ENCODE assay signal across 25 cellular contexts in genomic region chr11:114254571-114255146, GRCh38. TPM values are rescaled to one million over a fixed set of nuclear protein-coding genes. Genes with fewer than 3 reads are reported as not detected.
"Had no signal": no experiment of that assay in that cellular context is flagged by ENCODE, and none has a peak within 500 bp of the region (broad histone marks: within the 10 kb centered on the region; RNA-seq: fewer than 3 reads in every experiment).

No MANE protein-coding gene starts in this region.

- H3K27me3 Mint-ChIP-seq: activated CD4-positive, alpha-beta T cell treated with anti-CD3 and anti-CD28 coated beads for 36 hours; activated naive CD8-positive, alpha-beta T cell; progenitor cell of endocrine pancreas; stimulated activated memory B cell treated with anti-CD40 and anti-IgM and Interleukin-4, amounts not matched to agents 10 μg/mL and 1 μg/mL and 100 μg/mL, for 72 hours; stimulated activated naive CD8-positive, alpha-beta T cell treated with anti-CD3 and anti-CD28 coated beads, Interleukin-15, amount 100 ng/mL, for 72 hours had no signal

- H3K27ac Mint-ChIP-seq: activated CD4-positive, alpha-beta T cell treated with anti-CD3 and anti-CD28 coated beads for 36 hours; activated CD8-positive, alpha-beta T cell treated with anti-CD3 and anti-CD28 coated beads, Interleukin-2, amount 10 ng/mL, durations not matched to agents 7 days and 5 days; activated naive CD8-positive, alpha-beta T cell; activated T-cell treated with anti-CD3 and anti-CD28 coated beads, Interleukin-2, amount 50 U/mL, for 72 hours; progenitor cell of endocrine pancreas; stimulated activated memory B cell treated with anti-CD40 and anti-IgM and Interleukin-4, amounts not matched to agents 10 μg/mL and 1 μg/mL and 100 μg/mL, for 72 hours; stimulated activated naive CD8-positive, alpha-beta T cell treated with anti-CD3 and anti-CD28 coated beads, Interleukin-15, amount 100 ng/mL, for 72 hours; type B pancreatic cell had no signal

- H3K36me3 Mint-ChIP-seq: activated naive CD8-positive, alpha-beta T cell; stimulated activated memory B cell treated with anti-CD40 and anti-IgM and Interleukin-4, amounts not matched to agents 10 μg/mL and 1 μg/mL and 100 μg/mL, for 72 hours; type B pancreatic cell had no signal

- DNase-seq: activated CD4-positive, alpha-beta T cell treated with anti-CD3 and anti-CD28 coated beads for 36 hours; activated CD4-positive, CD25-positive, alpha-beta regulatory T cell; activated CD8-positive, alpha-beta T cell treated with anti-CD3 and anti-CD28 coated beads, Interleukin-2, amount 10 ng/mL, durations not matched to agents 7 days and 5 days; activated naive CD4-positive, alpha-beta T cell treated with Interleukin-2 at 50 U/mL for 16 hours; activated T-cell treated with anti-CD3 and anti-CD28 coated beads for 4 hours; activated T-cell treated with anti-CD3 and anti-CD28 coated beads, Interleukin-2, amount 50 U/mL, for 72 hours; anterior cingulate cortex; body of pancreas; cortex of kidney; islet precursor cell; midbrain; naive thymus-derived CD4-positive, alpha-beta T cell; retina; sigmoid colon; small intestine; stimulated activated CD4-positive, alpha-beta T cell treated with anti-CD3 and anti-CD28 coated beads, Interleukin-4, amount 100 ng/mL, for 24 hours; stimulated activated naive CD8-positive, alpha-beta T cell treated with anti-CD3 and anti-CD28 coated beads, Interleukin-15, amount 100 ng/mL, for 72 hours; substantia nigra; T-helper 2 cell had no signal

- H3K9me3 Mint-ChIP-seq: activated T-cell treated with anti-CD3 and anti-CD28 coated beads, Interleukin-2, amount 50 U/mL, for 72 hours; stimulated activated memory B cell treated with anti-CD40 and anti-IgM and Interleukin-4, amounts not matched to agents 10 μg/mL and 1 μg/mL and 100 μg/mL, for 72 hours; stimulated activated naive CD8-positive, alpha-beta T cell treated with anti-CD3 and anti-CD28 coated beads, Interleukin-15, amount 100 ng/mL, for 72 hours; type B pancreatic cell had no signal

- H3K36me3 ChIP-seq: neutrophil had no signal

- H3K4me1 Mint-ChIP-seq: activated CD4-positive, alpha-beta T cell treated with anti-CD3 and anti-CD28 coated beads for 36 hours; stimulated activated naive CD8-positive, alpha-beta T cell treated with anti-CD3 and anti-CD28 coated beads, Interleukin-15, amount 100 ng/mL, for 72 hours had no signal

- H3K4me3 ChIP-seq: body of pancreas, hepatocyte, sigmoid colon had no signal

- H3K4me3 Mint-ChIP-seq: activated CD4-positive, alpha-beta T cell treated with anti-CD3 and anti-CD28 coated beads for 36 hours; activated CD8-positive, alpha-beta T cell treated with anti-CD3 and anti-CD28 coated beads, Interleukin-2, amount 10 ng/mL, durations not matched to agents 7 days and 5 days; activated naive CD8-positive, alpha-beta T cell; activated T-cell treated with anti-CD3 and anti-CD28 coated beads, Interleukin-2, amount 50 U/mL, for 72 hours; stimulated activated memory B cell treated with anti-CD40 and anti-IgM and Interleukin-4, amounts not matched to agents 10 μg/mL and 1 μg/mL and 100 μg/mL, for 72 hours; stimulated activated naive CD8-positive, alpha-beta T cell treated with anti-CD3 and anti-CD28 coated beads, Interleukin-15, amount 100 ng/mL, for 72 hours; type B pancreatic cell had no signal

- H3K27ac ChIP-seq: body of pancreas, hepatocyte, neutrophil had no signal

- H3K9me3 ChIP-seq: body of pancreas, neutrophil, sigmoid colon had no signal

- ATAC-seq: activated CD4-positive, alpha-beta T cell treated with anti-CD3 and anti-CD28 coated beads for 36 hours; activated CD8-positive, alpha-beta T cell treated with anti-CD3 and anti-CD28 coated beads, Interleukin-2, amount 10 ng/mL, durations not matched to agents 7 days and 5 days; activated T-cell treated with anti-CD3 and anti-CD28 coated beads, Interleukin-2, amount 50 U/mL, for 72 hours; body of pancreas; naive thymus-derived CD4-positive, alpha-beta T cell; stimulated activated memory B cell treated with anti-CD40 and anti-IgM and Interleukin-4, amounts not matched to agents 10 μg/mL and 1 μg/mL and 100 μg/mL, for 72 hours; stimulated activated naive CD8-positive, alpha-beta T cell treated with anti-CD3 and anti-CD28 coated beads, Interleukin-15, amount 100 ng/mL, for 72 hours had no signal

- H3K27me3 ChIP-seq: body of pancreas, hepatocyte, neutrophil, sigmoid colon had no signal

RNA-seq across cellular contexts. Expression of gene NNMT, which starts 41.5 kb away (rescaled TPM):
- total RNA-seq: activated CD4-positive, alpha-beta T cell treated with anti-CD3 and anti-CD28 coated beads for 36 hours; activated CD8-positive, alpha-beta T cell treated with anti-CD3 and anti-CD28 coated beads, Interleukin-2, amount 10 ng/mL, durations not matched to agents 7 days and 5 days; activated T-cell treated with anti-CD3 and anti-CD28 coated beads, Interleukin-2, amount 50 U/mL, for 72 hours; naive thymus-derived CD4-positive, alpha-beta T cell had no signal
